In the genomic region with DNA sequence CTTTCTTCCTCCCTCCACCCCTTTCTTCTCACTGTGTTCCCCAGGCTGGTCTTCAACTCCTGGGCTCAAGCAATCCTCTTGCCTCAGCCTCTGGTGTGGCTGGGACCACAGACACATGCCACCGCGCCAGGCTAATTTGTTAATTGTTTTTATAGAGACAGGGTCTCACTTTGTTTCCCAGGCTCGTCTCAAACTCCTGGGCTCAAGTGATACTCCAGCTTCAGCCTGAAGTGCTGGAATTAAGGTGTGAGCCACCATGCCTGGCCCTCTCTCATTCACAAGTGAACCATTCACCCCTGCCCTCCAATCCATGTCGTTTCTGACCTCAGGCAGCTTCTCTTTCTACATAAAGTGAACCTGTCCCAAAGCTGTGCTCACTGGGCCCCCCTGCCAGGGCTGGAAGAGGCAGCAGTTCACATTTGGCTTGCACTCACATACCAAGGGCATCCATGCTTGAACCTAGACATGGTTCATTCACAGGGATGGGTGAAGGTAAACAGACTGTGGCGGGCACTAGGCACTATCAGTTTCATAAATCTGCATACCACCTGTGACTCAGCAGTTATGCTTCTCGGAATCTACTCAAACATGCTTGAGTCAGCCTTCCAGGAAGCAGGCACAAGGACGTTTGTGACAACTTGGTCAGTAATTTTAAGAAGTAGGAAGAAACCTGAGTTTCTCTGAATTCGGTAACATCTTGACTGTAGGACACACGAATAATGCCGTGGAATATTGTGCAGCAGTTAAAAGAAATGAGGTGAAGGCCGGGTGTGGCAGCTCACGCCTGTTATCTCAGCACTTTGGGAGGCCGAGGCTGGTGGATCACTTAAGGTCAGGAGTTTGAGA, we compare ENCODE assay signal across 8 cellular contexts. TPM values are rescaled to one million over a fixed set of nuclear protein-coding genes. Genes with fewer than 3 reads are reported as not detected.
A peak's percentile ranks its signal among the peaks of the same experiment; 100 is the strongest.
DNase-seq lines count a peak whose midpoint lies in the region; ATAC-seq and TF ChIP-seq lines count a peak whose summit lies in the region.

No MANE protein-coding gene starts in this region.

- H3K27ac Mint-ChIP-seq in activated naive CD8-positive, alpha-beta T cell treated with anti-CD3 and anti-CD28 coated beads for 36 hours = peak overlapping the region; percentile 82
- peak overlapping the region; percentile 80 for H3K27ac Mint-ChIP-seq in stimulated activated memory B cell treated with anti-CD40 and anti-IgM and Interleukin-4, amounts not matched to agents 10 μg/mL and 1 μg/mL and 100 μg/mL, for 72 hours

- H3K36me3 Mint-ChIP-seq in activated naive CD8-positive, alpha-beta T cell treated with anti-CD3 and anti-CD28 coated beads for 36 hours = no peaks in the 10 kb centered on the region
- no peaks in the 10 kb centered on the region for H3K36me3 Mint-ChIP-seq in stimulated activated memory B cell treated with anti-CD40 and anti-IgM and Interleukin-4, amounts not matched to agents 10 μg/mL and 1 μg/mL and 100 μg/mL, for 72 hours

- H3K36me3 ChIP-seq in RWPE2 (ENCODE audit: low read depth) (no peaks in the 10 kb centered on the region), kidney epithelial cell (ENCODE audit: control insufficient read depth, insufficient read depth, low read length) (no peaks in the 10 kb centered on the region)

- no peaks in the 10 kb centered on the region for H3K9me3 Mint-ChIP-seq in activated naive CD8-positive, alpha-beta T cell treated with anti-CD3 and anti-CD28 coated beads for 36 hours
- no peaks in the 10 kb centered on the region for H3K9me3 Mint-ChIP-seq in stimulated activated memory B cell treated with anti-CD40 and anti-IgM and Interleukin-4, amounts not matched to agents 10 μg/mL and 1 μg/mL and 100 μg/mL, for 72 hours

- ATAC-seq in HG03354 (IDR thresholded peaks at IDR 0.05; ENCODE audit: poor library complexity, severe bottlenecking, unreplicated experiment) (peak; percentile 78), RWPE2 (ENCODE audit: low read depth) (peak; percentile 87)
- peak; percentile 79 for ATAC-seq in stimulated activated memory B cell treated with anti-CD40 and anti-IgM and Interleukin-4, amounts not matched to agents 10 μg/mL and 1 μg/mL and 100 μg/mL, for 72 hours

- no peak for TF ChIP-seq CTCF in RWPE2 (IDR thresholded peaks at IDR 0.05; ENCODE audit: poor library complexity, severe bottlenecking)
- TF ChIP-seq CTCF in kidney epithelial cell (IDR thresholded peaks at IDR 0.05; ENCODE audit: insufficient read depth, low read length, poor library complexity, severe bottlenecking) = no peak

- DNase-seq in NCI-H1417 (lab: John Stamatoyannopoulos, UW) = peak in 2 of 3 experiments; percentile 31 to 59
- no peak for DNase-seq in NCI-H1417 treated with DMSO at 0.1 percent for 48 hours (lab: John Stamatoyannopoulos, UW)
- DNase-seq in RWPE2 (ENCODE audit: low spot score) = no peak
- peak; percentile 62 for DNase-seq in activated naive CD8-positive, alpha-beta T cell treated with anti-CD3 and anti-CD28 coated beads for 36 hours
- peak; percentile 98 for DNase-seq in kidney epithelial cell (ENCODE audit: low read depth)
- DNase-seq in NCI-H1694 treated with DMSO at 0.1 percent for 48 hours (lab: John Stamatoyannopoulos, UW) = no peak

- H3K27ac ChIP-seq in RWPE2 (ENCODE audit: poor library complexity, severe bottlenecking) = peak overlapping the region; percentile 84

- H3K4me3 ChIP-seq in RWPE2 (ENCODE audit: severe bottlenecking) = no peak overlapping the region
- H3K4me3 ChIP-seq in kidney epithelial cell (ENCODE audit: low read depth, low read length) = no peak overlapping the region

- H3K4me1 ChIP-seq in RWPE2 (ENCODE audit: insufficient read depth, poor library complexity, severe bottlenecking) = peaks cover 16% of the 10 kb centered on the region

- H3K4me1 Mint-ChIP-seq in activated naive CD8-positive, alpha-beta T cell treated with anti-CD3 and anti-CD28 coated beads for 36 hours = peaks cover 49% of the 10 kb centered on the region
- peaks cover 39% of the 10 kb centered on the region for H3K4me1 Mint-ChIP-seq in stimulated activated memory B cell treated with anti-CD40 and anti-IgM and Interleukin-4, amounts not matched to agents 10 μg/mL and 1 μg/mL and 100 μg/mL, for 72 hours

- H3K9me3 ChIP-seq in RWPE2 (ENCODE audit: severe bottlenecking) = no peaks in the 10 kb centered on the region

- H3K4me3 Mint-ChIP-seq in activated naive CD8-positive, alpha-beta T cell treated with anti-CD3 and anti-CD28 coated beads for 36 hours = no peak overlapping the region
- H3K4me3 Mint-ChIP-seq in stimulated activated memory B cell treated with anti-CD40 and anti-IgM and Interleukin-4, amounts not matched to agents 10 μg/mL and 1 μg/mL and 100 μg/mL, for 72 hours = no peak overlapping the region

- H3K27me3 ChIP-seq in RWPE2 (ENCODE audit: insufficient read depth, poor library complexity, severe bottlenecking) (no peaks in the 10 kb centered on the region), kidney epithelial cell (ENCODE audit: control insufficient read depth, insufficient read depth, low read length) (no peaks in the 10 kb centered on the region)

- no peaks in the 10 kb centered on the region for H3K27me3 Mint-ChIP-seq in activated naive CD8-positive, alpha-beta T cell treated with anti-CD3 and anti-CD28 coated beads for 36 hours
- H3K27me3 Mint-ChIP-seq in stimulated activated memory B cell treated with anti-CD40 and anti-IgM and Interleukin-4, amounts not matched to agents 10 μg/mL and 1 μg/mL and 100 μg/mL, for 72 hours = no peaks in the 10 kb centered on the region

RNA-seq across cellular contexts. Expression of gene RNF213, which starts 6.0 kb away (rescaled TPM):
- 100 to 1,000 TPM; 109 TPM for total RNA-seq in activated naive CD8-positive, alpha-beta T cell treated with anti-CD3 and anti-CD28 coated beads for 36 hours
- total RNA-seq in kidney epithelial cell = 111 and 141 TPM in 2 replicates

RNA-seq across cellular contexts. Expression of gene SLC26A11, which starts 34.4 kb away (rescaled TPM):
- total RNA-seq in activated naive CD8-positive, alpha-beta T cell treated with anti-CD3 and anti-CD28 coated beads for 36 hours = 1 to 10 TPM; 1.7 to 2.3 TPM
- total RNA-seq in kidney epithelial cell = 14.4 and 19.1 TPM in 2 replicates

RNA-seq across cellular contexts. Expression of gene SGSH, which starts 34.5 kb away (rescaled TPM):
- total RNA-seq in activated naive CD8-positive, alpha-beta T cell treated with anti-CD3 and anti-CD28 coated beads for 36 hours = 1 to 10 TPM; 7.0 to 8.2 TPM
- 22.7 and 26.4 TPM in 2 replicates for total RNA-seq in kidney epithelial cell

Comparison
In these comparisons a context has a peak if more than half of its experiments do, and no peak if none do; other contexts are left out.
1. DNase-seq: peak in NCI-H1417 (2 of 3), activated naive CD8-positive, alpha-beta T cell treated with anti-CD3 and anti-CD28 coated beads for 36 hours (single experiment) and kidney epithelial cell (single experiment); none in NCI-H1417 treated with DMSO at 0.1 percent for 48 hours (single experiment), RWPE2 (single experiment) and NCI-H1694 treated with DMSO at 0.1 percent for 48 hours (single experiment).
2. Peak in every context shown above with its lines, with median percentiles within 50 percentile points of each other: ATAC-seq.